ENCODE assay signal across 1 cellular context in genomic region chr2:72789241-72789640, GRCh38.
TF ChIP-seq lines count a peak whose summit lies in the region.

No MANE protein-coding gene starts in this region.

TF ChIP-seq in IMR-90, 13 proteins besides CTCF, POLR2A, EP300 and RAD21 (continued from another document):
- TF ChIP-seq BHLHE40 (IDR thresholded peaks at IDR 0.05; ENCODE audit: low read depth, low read length) (no peak), MAFK (IDR thresholded peaks at IDR 0.05; ENCODE audit: low read depth, low read length) (no peak), RFX5 (IDR thresholded peaks at IDR 0.05; ENCODE audit: low read depth, low read length) (no peak), USF2 (IDR thresholded peaks at IDR 0.05; ENCODE audit: low read depth, low read length) (no peak), CEBPB (IDR thresholded peaks at IDR 0.05; ENCODE audit: low read depth, low read length) (no peak), RCOR1 (IDR thresholded peaks at IDR 0.05; ENCODE audit: insufficient replicate concordance, low read length) (no peak), MXI1 (IDR thresholded peaks at IDR 0.05; ENCODE audit: borderline replicate concordance, low read depth, low read length) (no peak)
TF ChIP-seq in IMR-90: peak in this region for 0.
